ENCODE assay signal across 8 cellular contexts in the genomic region with DNA sequence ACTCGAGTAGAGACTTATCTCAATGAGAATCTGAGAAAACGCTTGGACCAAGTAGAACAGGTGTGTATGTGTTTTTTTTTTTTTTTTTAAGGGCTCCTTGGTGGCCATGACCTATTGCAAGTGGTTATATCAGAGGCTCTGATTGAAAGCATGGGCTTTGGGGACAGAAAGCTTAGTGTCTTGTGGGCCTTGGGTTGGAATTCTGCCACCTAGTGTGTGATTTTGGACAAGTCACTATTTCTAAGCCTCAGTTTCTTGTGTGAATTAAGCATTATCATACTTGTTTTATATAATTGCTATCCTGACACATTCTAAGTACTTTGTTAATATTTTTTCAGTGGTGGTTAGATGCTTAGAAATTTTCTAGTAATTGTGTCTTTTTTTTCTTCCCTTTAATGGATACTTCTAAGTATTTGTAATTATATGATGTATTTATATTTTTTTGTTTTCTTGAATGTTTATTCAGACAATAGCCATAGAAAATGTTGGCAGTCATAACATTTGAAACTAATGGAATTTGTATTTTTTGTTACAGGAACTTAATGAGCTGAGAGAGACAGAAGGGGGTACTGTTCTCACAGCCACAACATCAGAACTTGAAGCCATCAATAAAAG. TPM values are rescaled to one million over a fixed set of nuclear protein-coding genes. Genes with fewer than 3 reads are reported as not detected.
DNase-seq lines count a peak whose midpoint lies in the region; ATAC-seq and TF ChIP-seq lines count a peak whose summit lies in the region.

No MANE protein-coding gene starts in this region.

- no peak overlapping the region for H2AK5ac ChIP-seq in H9 (ENCODE audit: insufficient read length, low read length)

- no peak overlapping the region for H3K14ac ChIP-seq in H9 (ENCODE audit: insufficient read depth, low read length)

- no peak overlapping the region for H2BK120ac ChIP-seq in H9 (ENCODE audit: low read depth, low read length, poor library complexity, severe bottlenecking)

- no peak overlapping the region for H2BK12ac ChIP-seq in H9 (ENCODE audit: insufficient read length, low read depth, low read length)

- H3K23ac ChIP-seq in H9 (ENCODE audit: insufficient read length, low read depth, low read length), result no peak overlapping the region

- no peaks in the 10 kb centered on the region for H4K20me1 ChIP-seq in H9 (ENCODE audit: control insufficient read depth, insufficient read depth, insufficient read length)

- no peak overlapping the region for H2BK20ac ChIP-seq in H9 (ENCODE audit: low read depth, low read length, poor library complexity, severe bottlenecking)

- peak; percentile 76 for TF ChIP-seq CTCF in H9 (conservative IDR thresholded peaks at IDR 0.05)
- TF ChIP-seq CTCF in astrocyte of the spinal cord (IDR thresholded peaks at IDR 0.05; ENCODE audit: low read depth, low read length), result peak; percentile 55
- TF ChIP-seq CTCF in lower leg skin (IDR thresholded peaks at IDR 0.05), result no peak

- H3K79me2 ChIP-seq in H9 (ENCODE audit: insufficient read depth, low read length), result no peaks in the 10 kb centered on the region

- H3K36me3 Mint-ChIP-seq in H9 (ENCODE audit: insufficient read depth in 1 of 3, low read depth in 3 of 3), result peaks cover 23 to 84% (median 74%) of the 10 kb centered on the region in 3 experiments; a peak in 6 of 7 replicates

- no peaks in the 10 kb centered on the region for H3K23me2 ChIP-seq in H9 (ENCODE audit: insufficient read length, low read depth, low read length, poor library complexity, severe bottlenecking)

- H3K4me3 ChIP-seq in astrocyte of the spinal cord (ENCODE audit: low read depth, low read length) (no peak overlapping the region), lower leg skin (ENCODE audit: low read depth, poor library complexity, severe bottlenecking) (no peak overlapping the region)

- H3K27me3 Mint-ChIP-seq in H9 (ENCODE audit: low read depth), result no peaks in the 10 kb centered on the region

- no peaks in the 10 kb centered on the region for H3K79me1 ChIP-seq in H9 (ENCODE audit: insufficient read depth, low read depth, low read length, poor library complexity, severe bottlenecking)

- no peaks in the 10 kb centered on the region for H3K4me1 ChIP-seq in H9 (ENCODE audit: insufficient read depth, low read length)

- in situ Hi-C loops in astrocyte of the spinal cord (cut with HindIII; ENCODE audit: low sequenced_read_pairs), result no loop called here

- no peak overlapping the region for H3K4me2 ChIP-seq in H9 (ENCODE audit: insufficient read depth, insufficient read length, low read length)

- no peak overlapping the region for H4K8ac ChIP-seq in H9 (replicated peaks; ENCODE audit: insufficient read length, low read depth, low read length)

- H3K9me3 ChIP-seq in H9 (ENCODE audit: control insufficient read depth, low read depth, low read length), result no peaks in the 10 kb centered on the region

- TF ChIP-seq POLR2A in lower leg skin (IDR thresholded peaks at IDR 0.05), result no peak

- intact Hi-C loops in lower leg skin (cut with DNase I; ENCODE audit: low total_unique reads), result no loop called here

- H3K4me1 Mint-ChIP-seq in H9, result no peaks in the 10 kb centered on the region

- no peak overlapping the region for H3T11ph ChIP-seq in H9 (ENCODE audit: low read length)

- H2BK5ac ChIP-seq in H9 (ENCODE audit: insufficient read length, low read length), result no peak overlapping the region

- H3K56ac ChIP-seq in H9 (ENCODE audit: insufficient read length, low read depth, low read length), result no peak overlapping the region

- no peak overlapping the region for H2AFZ ChIP-seq in H9 (ENCODE audit: low read length)

- no peak overlapping the region for H3K18ac ChIP-seq in H9 (ENCODE audit: insufficient read length, low read depth, low read length)

- peak; percentile 31 for DNase-seq in activated T-cell treated with anti-CD3 and anti-CD28 coated beads for 4 hours
- no peak for DNase-seq in activated T-cell treated with anti-CD3 and anti-CD28 coated beads, Interleukin-2, amount 50 U/mL, for 48 hours
- DNase-seq in H9, result peak; percentile 45
- DNase-seq in NCI-H460 (ENCODE audit: extremely low read depth, low read depth), result peak; percentile 77
- peak; percentile 69 for DNase-seq in astrocyte of the spinal cord (ENCODE audit: low read depth, low spot score)
- DNase-seq in left kidney (ENCODE audit: low read depth, low spot score), result peak; percentile 74
- no peak for DNase-seq in lower leg skin (ENCODE audit: low spot score in 2 of 2)

- no peaks in the 10 kb centered on the region for H3K27me3 ChIP-seq in H9 (ENCODE audit: insufficient read depth, low read length)

- no CpG with 5 or more reads among the region's 2 CpGs for WGBS in H9 (ENCODE audit: extremely low coverage, insufficient read length, low lambda C conversion rate)
- 63 to 76% methylated on average over 2 of the region's 2 CpGs for WGBS in lower leg skin, 2 donors

- H3K4me3 Mint-ChIP-seq in H9, result no peak overlapping the region

- H3K27ac Mint-ChIP-seq in H9, result no peak overlapping the region

- H2BK15ac ChIP-seq in H9 (ENCODE audit: low read depth, low read length), result no peak overlapping the region

- H4K5ac ChIP-seq in H9 (ENCODE audit: insufficient read length, low read depth, low read length), result no peak overlapping the region

- ATAC-seq in HG02588 (IDR thresholded peaks at IDR 0.05; ENCODE audit: unreplicated experiment), result no peak

- no peak overlapping the region for H3K4ac ChIP-seq in H9 (ENCODE audit: low read depth, low read length)

- H3K9ac ChIP-seq in H9 (ENCODE audit: extremely low read depth, insufficient read length, low read length), result no peak overlapping the region

- no peak overlapping the region for H4K91ac ChIP-seq in H9 (ENCODE audit: insufficient read length, low read depth, low read length)

- no peaks in the 10 kb centered on the region for H3K9me3 Mint-ChIP-seq in H9

- no peak overlapping the region for H3K27ac ChIP-seq in H9 (ENCODE audit: insufficient read length, low read depth, low read length)

RNA-seq across cellular contexts. Expression of a gene that starts 33.1 kb away (rescaled TPM):
- total RNA-seq in H9 (2021) (80.6 and 82.4 TPM in 2 replicates), lower leg skin (10 to 100 TPM; 23.7 to 31.6 (median 30.5) TPM)
- total RNA-seq in NCI-H460 (2014; rRNA removed; shearing (Covaris generic)), result 41.8 and 52.3 TPM in 2 replicates
- polyA plus RNA-seq in NCI-H460 (2014; cell fraction: nucleus; rRNA removed), result 30.8 and 34.9 TPM in 2 replicates

RNA-seq across cellular contexts. Expression of a gene that starts 43.5 kb away (rescaled TPM):
- 0.15 and 0.17 TPM in 2 replicates for total RNA-seq in H9 (2021)
- total RNA-seq in NCI-H460 (2014; rRNA removed; shearing (Covaris generic)), result 2.0 and 2.3 TPM in 2 replicates
- polyA plus RNA-seq in NCI-H460 (2014; cell fraction: nucleus; rRNA removed), result 9.4 and 12.2 TPM in 2 replicates
- 1 to 10 TPM in 3 of 4 donors, under 1 TPM in 1; 0.66 to 6.2 (median 3.5) TPM for total RNA-seq in lower leg skin

Comparison
In these comparisons a context has a peak if more than half of its experiments do, and no peak if none do; other contexts are left out.
1. DNase-seq: peak in activated T-cell treated with anti-CD3 and anti-CD28 coated beads for 4 hours (single experiment), H9 (single experiment), NCI-H460 (single experiment), astrocyte of the spinal cord (single experiment) and left kidney (single experiment); none in activated T-cell treated with anti-CD3 and anti-CD28 coated beads, Interleukin-2, amount 50 U/mL, for 48 hours (0 of 2) and lower leg skin (0 of 2).
2. CTCF ChIP-seq: peak in H9 (single experiment) and astrocyte of the spinal cord (single experiment); none in lower leg skin (0 of 3).